ENCODE assay signal across 12 cellular contexts in the genomic region with DNA sequence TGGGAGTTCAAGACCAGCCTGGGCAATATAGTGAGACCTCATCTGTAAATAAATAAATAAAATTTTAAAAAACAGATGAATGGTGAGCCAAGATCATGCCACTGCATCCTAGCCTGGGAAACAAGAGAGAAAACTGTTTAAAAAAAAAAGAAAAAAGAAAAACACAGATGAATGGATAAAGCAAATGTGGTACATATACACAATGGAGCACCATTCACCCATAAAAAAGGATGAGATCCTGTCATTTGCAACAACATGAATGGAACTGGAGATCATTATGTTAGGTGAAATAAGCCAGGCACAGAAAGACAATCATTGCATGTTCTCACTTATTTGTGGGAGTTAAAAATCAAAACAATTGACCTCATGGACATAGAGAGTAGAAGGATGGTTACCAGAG. TPM values are rescaled to one million over a fixed set of nuclear protein-coding genes. Genes with fewer than 3 reads are reported as not detected.
"Had no signal": no experiment of that assay in that cellular context is flagged by ENCODE, and none has a peak within 500 bp of the region (broad histone marks: within the 10 kb centered on the region; RNA-seq: fewer than 3 reads in every experiment).

No MANE protein-coding gene starts in this region.

RNA-seq across cellular contexts. Expression of a gene that starts 25.4 kb away (rescaled TPM):
- total RNA-seq: stomach, subcutaneous adipose tissue, suprapubic skin, temporal lobe, thoracic aorta, thyroid gland, tibial nerve, transverse colon, ureter, urinary bladder, uterus, vagina had no signal
